Comparison of ENCODE assay signal across 8 cellular contexts in genomic region chr4:183659029-183659870, GRCh38. TPM values are rescaled to one million over a fixed set of nuclear protein-coding genes. Genes with fewer than 3 reads are reported as not detected.
DNase-seq lines count a peak whose midpoint lies in the region; ATAC-seq and TF ChIP-seq lines count a peak whose summit lies in the region.

TSS of gene RWDD4 (minus strand) at chr4:183659185. CDS start at chr4:183658952, 233 bp downstream.
TSS of gene TRAPPC11 (plus strand) at chr4:183659293. CDS start at chr4:183663868, 4,575 bp downstream.

- ATAC-seq in HG02870 (IDR thresholded peaks at IDR 0.05; ENCODE audit: unreplicated experiment), result peak; percentile 99
- peak; percentile 100 for ATAC-seq in left cardiac atrium

- peaks cover 18% of the 10 kb centered on the region for H3K4me1 Mint-ChIP-seq in progenitor cell of endocrine pancreas (ENCODE audit: low read depth)

- peak within 1 kb of the TSS; percentile 91 for H3K27ac Mint-ChIP-seq in progenitor cell of endocrine pancreas

- in situ Hi-C loops in GM13976 (cut with MboI; ENCODE audit: low sequenced_read_pairs, unreplicated experiment), result no loop called here

- H3K27me3 Mint-ChIP-seq in progenitor cell of endocrine pancreas, result no peaks in the 10 kb centered on the region

- peaks cover 6% of the 10 kb centered on the region for H3K36me3 Mint-ChIP-seq in progenitor cell of endocrine pancreas (ENCODE audit: insufficient read depth)

- TF ChIP-seq CTCF in GM13976 (IDR thresholded peaks at IDR 0.05; ENCODE audit: borderline replicate concordance, control extremely low read depth, extremely low read depth, insufficient read depth, missing control alignments), result no peak
- TF ChIP-seq CTCF in progenitor cell of endocrine pancreas (IDR thresholded peaks at IDR 0.05; ENCODE audit: unreplicated experiment), result peak; percentile 45

- DNase-seq in GM13976 (ENCODE audit: low spot score) (peak; percentile 99), NCI-H146 treated with DMSO at 0.1 percent for 48 hours (lab: John Stamatoyannopoulos, UW; ENCODE audit: unreplicated experiment) (peak; percentile 97), amniotic stem cell (lab: John Stamatoyannopoulos, UW) (peak; percentile 93), left cardiac atrium (peak; percentile 98), progenitor cell of endocrine pancreas (ENCODE audit: low spot score, unreplicated experiment) (peak; percentile 93), ureter (ENCODE audit: low spot score) (peak; percentile 99)

- intact Hi-C loops in T-helper 1 cell treated with Interleukin-12 subunit alpha and Interleukin-12 subunit beta and Interleukin-4 antibody, amounts not matched to agents 30 ng/mL and 1 ng/mL, for 36 hours (cut with micrococcal nuclease), result loop anchor here (1.0 to 5.0 kb wide), 12 partner anchors 63 to 1812 kb away; partner anchors contain the start of genes CASP3, CCDC110, CDKN2AIP and CFAP97
- intact Hi-C loops in left cardiac atrium (cut with DNase I), result loop anchor here in 1 of 2 donors (10.0 kb wide), 2 partner anchors 154 to 184 kb away; partner anchors contain the start of gene ING2

- H3K4me3 Mint-ChIP-seq in progenitor cell of endocrine pancreas (ENCODE audit: low read depth), result peak within 1 kb of the TSS; percentile 81

- H3K9me3 Mint-ChIP-seq in progenitor cell of endocrine pancreas (ENCODE audit: low read depth), result no peaks in the 10 kb centered on the region

RNA-seq across cellular contexts. Expression of gene RWDD4, which starts in this region (rescaled TPM):
- 19.1 and 19.2 TPM in 2 replicates for total RNA-seq in T-helper 1 cell treated with Interleukin-12 subunit alpha and Interleukin-12 subunit beta and Interleukin-4 antibody, amounts not matched to agents 30 ng/mL and 1 ng/mL, for 36 hours
- 10 to 100 TPM; 14.7 to 16.6 TPM for total RNA-seq in left cardiac atrium
- total RNA-seq in progenitor cell of endocrine pancreas, result 19.6 and 19.7 TPM in 2 replicates
- total RNA-seq in ureter, result 17.3 TPM

RNA-seq across cellular contexts. Expression of gene TRAPPC11, which starts in this region (rescaled TPM):
- total RNA-seq in T-helper 1 cell treated with Interleukin-12 subunit alpha and Interleukin-12 subunit beta and Interleukin-4 antibody, amounts not matched to agents 30 ng/mL and 1 ng/mL, for 36 hours, result 29.9 and 31.6 TPM in 2 replicates
- total RNA-seq in left cardiac atrium (10 to 100 TPM; 19.5 to 21.6 TPM), progenitor cell of endocrine pancreas (54.3 and 56.1 TPM in 2 replicates), ureter (49.4 TPM)

Comparison
In these comparisons a context has a peak if more than half of its experiments do, and no peak if none do; other contexts are left out.
1. Peak in every context shown above with its lines: DNase-seq and ATAC-seq.